Comparison of ENCODE assay signal across 26 cellular contexts in the genomic region with DNA sequence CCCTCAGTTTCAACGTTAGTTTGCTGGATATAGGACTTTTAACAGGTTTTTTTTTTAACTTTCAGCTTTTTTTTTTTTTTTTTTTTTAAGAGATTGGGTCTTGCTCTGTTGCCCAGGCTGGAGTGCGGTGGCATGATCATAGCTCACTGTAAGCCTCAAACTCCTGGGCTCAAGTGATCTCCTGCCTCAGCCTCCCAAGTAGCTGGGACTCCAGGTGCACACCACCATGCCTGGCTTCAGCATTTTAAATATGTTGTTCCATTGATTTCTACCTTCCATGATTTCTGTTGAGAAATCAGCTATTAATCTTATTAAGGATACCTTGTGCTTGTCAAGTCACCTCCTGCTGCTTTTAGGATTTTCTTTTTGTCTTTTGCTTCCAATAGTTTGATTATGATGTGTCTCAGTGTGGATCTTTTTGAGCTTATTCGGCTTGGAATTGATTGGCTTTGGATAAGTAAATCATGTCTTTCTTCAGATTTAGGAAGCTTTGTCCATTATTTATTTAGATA. TPM values are rescaled to one million over a fixed set of nuclear protein-coding genes. Genes with fewer than 3 reads are reported as not detected.
A peak's percentile ranks its signal among the peaks of the same experiment; 100 is the strongest.
DNase-seq lines count a peak whose midpoint lies in the region; ATAC-seq, FAIRE-seq and TF ChIP-seq lines count a peak whose summit lies in the region.
"Had no signal": no experiment of that assay in that cellular context is flagged by ENCODE, and none has a peak within 500 bp of the region (broad histone marks: within the 10 kb centered on the region; RNA-seq: fewer than 3 reads in every experiment).

No MANE protein-coding gene starts in this region.

- H3K9ac ChIP-seq in K562 (ENCODE audit: insufficient read depth in 1 of 2, low read depth in 2 of 2, low read length in 2 of 2) (no peak overlapping the region), trophoblast cell (ENCODE audit: low read length) (no peak overlapping the region)
- H3K9ac ChIP-seq: BLaER1 had no signal

- no peak overlapping the region for H3K14ac ChIP-seq in trophoblast cell (ENCODE audit: low read length)

- intact Hi-C loops in K562 (cut with micrococcal nuclease): no loop called here

- peaks cover 40% of the 10 kb centered on the region for H3K9me3 Mint-ChIP-seq in WTC11
- H3K9me3 Mint-ChIP-seq in activated CD8-positive, alpha-beta T cell treated with anti-CD3 and anti-CD28 coated beads, Interleukin-2, amount 10 ng/mL, durations not matched to agents 7 days and 5 days (ENCODE audit: insufficient read depth): peaks cover 38% of the 10 kb centered on the region

- in situ Hi-C loops in K562 (cut with MboI): no loop called here

- no peak for FAIRE-seq in K562 (lab: Jason Lieb, UNC)
- FAIRE-seq: A204.1, GM12878, GM12892, GM18507 had no signal

- no peak overlapping the region for H3K4me2 ChIP-seq in K562 (ENCODE audit: insufficient read depth, low read length)
- H3K4me2 ChIP-seq in trophoblast cell (ENCODE audit: low read length): no peak overlapping the region
- H3K4me2 ChIP-seq: BLaER1 had no signal

- no peaks in the 10 kb centered on the region for H3K9me1 ChIP-seq in K562 (ENCODE audit: control insufficient read depth, insufficient read depth, low read length)

- no peak overlapping the region for H2BK120ac ChIP-seq in trophoblast cell (ENCODE audit: insufficient read depth, low read length, poor library complexity)

- DNase-seq in WTC11 (ENCODE audit: low spot score) (no peak), K562 (ENCODE audit: extremely low read depth in 1 of 4, low spot score in 3 of 4) (no peak), trophoblast cell (no peak)
- no peak for DNase-seq in activated CD8-positive, alpha-beta T cell treated with anti-CD3 and anti-CD28 coated beads, Interleukin-2, amount 10 ng/mL, durations not matched to agents 7 days and 5 days
- DNase-seq: 8988T; ACHN; BE2C; C1 segment of cervical spinal cord; CD4-positive, alpha-beta memory T cell; CD4-positive, CD25-positive, alpha-beta regulatory T cell; CD8-positive, alpha-beta memory T cell; COR-L47; DMS 273 treated with DMSO at 0.1 percent for 48 hours; DMS153; DMS53; DMS79; DND-41; EL; GDM1 had no signal

- no peak overlapping the region for H3K23ac ChIP-seq in trophoblast cell (ENCODE audit: low read length)

- TF ChIP-seq POLR2A in K562 (conservative IDR thresholded peaks at IDR 0.05): no peak

- peak overlapping the region; percentile 89 for H3K4ac ChIP-seq in trophoblast cell (ENCODE audit: low read depth, low read length)

- POLR2A ChIA-PET in WTC11 (lab: Charles Lee): no interaction called here
- POLR2A ChIA-PET in K562 (lab: Yijun Ruan, JAX): interaction anchor here (0.6 to 1.9 kb wide), 4 partner anchors 11 to 328 kb away, joined by 3 to 5 read pairs (median 4); no protein-coding TSS in a partner anchor
- POLR2A ChIA-PET in activated CD8-positive, alpha-beta T cell treated with anti-CD3 and anti-CD28 coated beads, Interleukin-2, amount 10 ng/mL, durations not matched to agents 7 days and 5 days (lab: Charles Lee): no interaction called here

- H3K27me3 ChIP-seq in K562 (ENCODE audit: control insufficient read depth in 2 of 2, insufficient read depth in 2 of 2, low read length in 2 of 2) (no peaks in the 10 kb centered on the region), trophoblast cell (ENCODE audit: insufficient read depth, low read length) (no peaks in the 10 kb centered on the region)
- H3K27me3 ChIP-seq: BE2C, BLaER1 had no signal

- H4K20me1 ChIP-seq in K562 (replicated peaks; ENCODE audit: control insufficient read depth, insufficient read depth, low read length): no peaks in the 10 kb centered on the region

- TF ChIP-seq EP300 in K562 (IDR thresholded peaks at IDR 0.05; ENCODE audit: low read length): no peak

- H3K27me3 Mint-ChIP-seq in WTC11 (ENCODE audit: low read depth): no peaks in the 10 kb centered on the region
- H3K27me3 Mint-ChIP-seq in activated CD8-positive, alpha-beta T cell treated with anti-CD3 and anti-CD28 coated beads, Interleukin-2, amount 10 ng/mL, durations not matched to agents 7 days and 5 days (ENCODE audit: low read depth): no peaks in the 10 kb centered on the region
- H3K27me3 Mint-ChIP-seq: CD4-positive, alpha-beta memory T cell; CD4-positive, CD25-positive, alpha-beta regulatory T cell; CD8-positive, alpha-beta memory T cell had no signal

- H3K36me3 Mint-ChIP-seq in WTC11: peaks cover 42% of the 10 kb centered on the region
- H3K36me3 Mint-ChIP-seq in activated CD8-positive, alpha-beta T cell treated with anti-CD3 and anti-CD28 coated beads, Interleukin-2, amount 10 ng/mL, durations not matched to agents 7 days and 5 days (ENCODE audit: low read depth): peaks cover 23% of the 10 kb centered on the region

- no peak for TF ChIP-seq RAD21 in K562 (CRISPR knock-in tag; conservative IDR thresholded peaks at IDR 0.05 in 1 of 2, IDR thresholded peaks at IDR 0.05 in 1 of 2)

- 59% methylated on average over 3 of the region's 3 CpGs for WGBS in K562 (ENCODE audit: insufficient coverage, low coverage, missing lambda C conversion rate)
- WGBS in trophoblast cell (ENCODE audit: extremely low coverage, insufficient coverage, insufficient read length): no CpG with 5 or more reads among the region's 3 CpGs

- no peak overlapping the region for H4K91ac ChIP-seq in trophoblast cell (ENCODE audit: low read depth, low read length)

- H2BK5ac ChIP-seq in trophoblast cell (ENCODE audit: low read depth, low read length, poor library complexity): no peak overlapping the region

- H3K4me1 ChIP-seq in K562 (replicated peaks in 1 of 2; ENCODE audit: control insufficient read depth in 2 of 2, insufficient read depth in 2 of 2, low read length in 2 of 2) (no peaks in the 10 kb centered on the region), trophoblast cell (ENCODE audit: control insufficient read depth in 1 of 2, insufficient read depth in 2 of 2, low read length in 2 of 2) (no peaks in the 10 kb centered on the region)
- H3K4me1 ChIP-seq: BE2C, BLaER1 had no signal

- H3K4me3 ChIP-seq in K562 (no peak overlapping the region), trophoblast cell (ENCODE audit: low read depth, low read length) (no peak overlapping the region)
- H3K4me3 ChIP-seq: BLaER1, GM12878 had no signal

- H3K9me3 ChIP-seq in K562 (replicated peaks; ENCODE audit: control insufficient read depth, insufficient read depth, low read depth, low read length): peaks cover 12% of the 10 kb centered on the region
- no peaks in the 10 kb centered on the region for H3K9me3 ChIP-seq in trophoblast cell (ENCODE audit: insufficient read depth, low read depth, low read length)
- H3K9me3 ChIP-seq: BE2C had no signal

- CTCF ChIA-PET in WTC11 (lab: Charles Lee) (interaction anchor here (0.6 kb wide), 1 partner anchor 20 kb away, joined by 3 read pairs; no protein-coding TSS in a partner anchor), K562 (lab: Yijun Ruan, JAX; ENCODE audit: low intra/inter-chr PET ratio) (interaction anchor here (0.7 kb wide), 1 partner anchor 896 kb away, joined by 3 read pairs; no protein-coding TSS in a partner anchor)
- CTCF ChIA-PET in activated CD8-positive, alpha-beta T cell treated with anti-CD3 and anti-CD28 coated beads, Interleukin-2, amount 10 ng/mL, durations not matched to agents 7 days and 5 days (lab: Charles Lee): interaction anchor here (1.4 kb wide), 1 partner anchor 17 kb away, joined by 4 read pairs; no protein-coding TSS in a partner anchor

- BruUV-seq in K562 (replicated peaks; lab: Mats Ljungman, UMichigan): no TSS peak

- no peak overlapping the region for H2AK5ac ChIP-seq in trophoblast cell (ENCODE audit: low read length)

- no peak for TF ChIP-seq CTCF in WTC11 (IDR thresholded peaks at IDR 0.05)
- TF ChIP-seq CTCF in K562 (IDR thresholded peaks at IDR 0.05 in 2 of 3, conservative IDR thresholded peaks at IDR 0.05 in 1 of 3; ENCODE audit: insufficient read depth in 2 of 3, low read depth in 1 of 3, low read length in 3 of 3): no peak

- H2BK12ac ChIP-seq in trophoblast cell (ENCODE audit: low read length): no peak overlapping the region

- H3K18ac ChIP-seq in trophoblast cell (ENCODE audit: low read length): no peak overlapping the region

- no peaks in the 10 kb centered on the region for H3K79me1 ChIP-seq in trophoblast cell (ENCODE audit: low read length)

- no peak overlapping the region for H4K8ac ChIP-seq in trophoblast cell (ENCODE audit: low read depth, low read length)

- no peak overlapping the region for H3K4me3 Mint-ChIP-seq in WTC11
- H3K4me3 Mint-ChIP-seq in activated CD8-positive, alpha-beta T cell treated with anti-CD3 and anti-CD28 coated beads, Interleukin-2, amount 10 ng/mL, durations not matched to agents 7 days and 5 days: no peak overlapping the region
- H3K4me3 Mint-ChIP-seq: CD14-positive monocyte; CD4-positive, alpha-beta memory T cell; CD4-positive, CD25-positive, alpha-beta regulatory T cell had no signal

- H3K36me3 ChIP-seq in K562 (ENCODE audit: control insufficient read depth, insufficient read depth, low read length): no peaks in the 10 kb centered on the region
- no peaks in the 10 kb centered on the region for H3K36me3 ChIP-seq in trophoblast cell (ENCODE audit: control insufficient read depth in 1 of 2, insufficient read depth in 2 of 2, low read length in 2 of 2)
- H3K36me3 ChIP-seq: BE2C had no signal

- ATAC-seq in WTC11 (no peak), K562 (no peak), GM21723 (IDR thresholded peaks at IDR 0.05; ENCODE audit: unreplicated experiment) (no peak)
- ATAC-seq in activated CD8-positive, alpha-beta T cell treated with anti-CD3 and anti-CD28 coated beads, Interleukin-2, amount 10 ng/mL, durations not matched to agents 7 days and 5 days: no peak
- ATAC-seq: GM12878 had no signal

- H3K27ac ChIP-seq in K562 (ENCODE audit: extremely low read depth, low read depth, low read length): no peak overlapping the region
- H3K27ac ChIP-seq in trophoblast cell (ENCODE audit: low read depth, low read length): no peak overlapping the region
- H3K27ac ChIP-seq: BLaER1 had no signal

- peaks cover 3% of the 10 kb centered on the region for H3K4me1 Mint-ChIP-seq in WTC11
- H3K4me1 Mint-ChIP-seq in activated CD8-positive, alpha-beta T cell treated with anti-CD3 and anti-CD28 coated beads, Interleukin-2, amount 10 ng/mL, durations not matched to agents 7 days and 5 days (ENCODE audit: low read depth): no peaks in the 10 kb centered on the region
- H3K4me1 Mint-ChIP-seq: CD14-positive monocyte had no signal

- H2AFZ ChIP-seq in K562 (ENCODE audit: low read depth, low read length) (no peak overlapping the region), trophoblast cell (ENCODE audit: insufficient read depth, low read length, poor library complexity) (no peak overlapping the region)

- no peak overlapping the region for H3K27ac Mint-ChIP-seq in WTC11
- no peak overlapping the region for H3K27ac Mint-ChIP-seq in activated CD8-positive, alpha-beta T cell treated with anti-CD3 and anti-CD28 coated beads, Interleukin-2, amount 10 ng/mL, durations not matched to agents 7 days and 5 days
- H3K27ac Mint-ChIP-seq: CD14-positive monocyte; CD4-positive, CD25-positive, alpha-beta regulatory T cell; CD8-positive, alpha-beta memory T cell had no signal

- H4K12ac ChIP-seq in trophoblast cell (ENCODE audit: low read depth, low read length): no peak overlapping the region

- peaks cover 67% of the 10 kb centered on the region for H3K79me2 ChIP-seq in K562 (ENCODE audit: control insufficient read depth, insufficient read depth, low read length)
- H3K79me2 ChIP-seq in trophoblast cell (ENCODE audit: control insufficient read depth, insufficient read depth, low read length, poor library complexity): peaks cover 12% of the 10 kb centered on the region

RNA-seq across cellular contexts. Expression of a gene that starts 52.0 kb away (rescaled TPM):
- total RNA-seq in WTC11 (2021): 83.2 to 92.0 TPM (median 89.3 TPM) in 3 replicates
- 97.4 and 107 TPM in 2 replicates for total RNA-seq in K562 (2011; cell fraction: chromatin; rRNA removed; ENCODE audit: low replicate concordance)
- total RNA-seq in K562 (2011; cell fraction: nucleolus; rRNA removed): 24.0 and 27.2 TPM in 2 replicates
- 47.5 and 53.3 TPM in 2 replicates for total RNA-seq in K562 (2011; cell fraction: nucleoplasm; rRNA removed)
- 28.2 and 29.1 TPM in 2 replicates for total RNA-seq in K562 (2014; rRNA removed)
- total RNA-seq in K562 (2014; rRNA removed; fragmentation: Illumina TruSeq; extraction: Trizol): 40.8 and 49.6 TPM in 2 replicates
- total RNA-seq in K562 (2015; rRNA removed; fragmentation: Illumina TruSeq; extraction: Trizol): 40.1 and 43.3 TPM in 2 replicates
- total RNA-seq in K562 (2021): 42.3 and 44.8 TPM in 2 replicates
- 45.2 and 45.8 TPM in 2 replicates for polyA plus RNA-seq in K562 (2011; rRNA removed)
- 17.9 and 27.1 TPM in 2 replicates for polyA plus RNA-seq in K562 (2011; cell fraction: cytosol; rRNA removed)
- polyA plus RNA-seq in K562 (2011; cell fraction: nucleus; rRNA removed): 32.7 and 41.9 TPM in 2 replicates
- 19.0 and 20.5 TPM in 2 replicates for polyA plus RNA-seq in K562 (2012)
- 39.0 and 42.1 TPM in 2 replicates for polyA plus RNA-seq in K562 (2014; fragmentation: Illumina TruSeq; extraction: Trizol)
- 1 to 10 TPM; 8.1 to 8.9 TPM for polyA plus RNA-seq in K562 (2014; fragmentation: Nextera tagmentation; extraction: Ambion mirVana)
- polyA plus RNA-seq in K562 (2014; rRNA removed): 21.9 and 23.0 TPM in 2 replicates
- 137 and 190 TPM in 2 replicates for polyA minus RNA-seq in K562 (2011; rRNA and poly(A)+ RNA removed)
- 45.0 and 56.9 TPM in 2 replicates for polyA minus RNA-seq in K562 (2011; cell fraction: cytosol; rRNA and poly(A)+ RNA removed)
- 19.1 and 40.3 TPM in 2 replicates for polyA minus RNA-seq in K562 (2011; cell fraction: nucleus; rRNA and poly(A)+ RNA removed)
- 136 and 138 TPM in 2 replicates for polyA plus RNA-seq in trophoblast cell (2013)
- total RNA-seq in activated CD8-positive, alpha-beta T cell treated with anti-CD3 and anti-CD28 coated beads, Interleukin-2, amount 10 ng/mL, durations not matched to agents 7 days and 5 days: 10 to 100 TPM; 32.5 to 36.3 TPM
